21 cellular contexts compared by ENCODE assay signal in the genomic region with DNA sequence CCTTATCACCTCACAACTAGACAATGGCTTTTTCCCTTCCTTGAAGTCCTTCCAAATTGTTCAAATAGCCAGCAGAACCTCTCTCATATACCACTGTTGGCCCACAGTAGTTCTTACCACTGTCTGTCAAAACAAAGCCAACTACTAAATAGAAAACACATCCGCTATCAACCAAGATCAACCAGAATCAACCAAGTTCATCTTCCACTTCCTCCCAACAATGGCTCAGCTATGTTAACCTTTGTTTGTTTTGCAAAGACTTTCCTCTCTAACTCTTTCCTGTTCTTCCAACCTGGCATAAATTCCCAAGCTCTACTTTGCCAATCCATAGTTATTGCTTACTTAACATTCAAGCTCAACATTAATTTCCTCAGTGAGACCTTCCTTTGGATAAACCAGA. TPM values are rescaled to one million over a fixed set of nuclear protein-coding genes. Genes with fewer than 3 reads are reported as not detected.
DNase-seq lines count a peak whose midpoint lies in the region; ATAC-seq, FAIRE-seq and TF ChIP-seq lines count a peak whose summit lies in the region.
"Had no signal": no experiment of that assay in that cellular context is flagged by ENCODE, and none has a peak within 500 bp of the region (broad histone marks: within the 10 kb centered on the region; RNA-seq: fewer than 3 reads in every experiment).

No MANE protein-coding gene starts in this region.

- no peaks in the 10 kb centered on the region for H3K9me3 ChIP-seq in DND-41 (ENCODE audit: insufficient read depth, low read length, severe bottlenecking)
- H3K9me3 ChIP-seq in K562 (replicated peaks; ENCODE audit: control insufficient read depth, insufficient read depth, low read depth, low read length): no peaks in the 10 kb centered on the region
- H3K9me3 ChIP-seq in suprapubic skin: no peaks in the 10 kb centered on the region
- H3K9me3 ChIP-seq: Peyer's patch, SJSA1 had no signal

- intact Hi-C loops in K562 (cut with micrococcal nuclease): no loop called here

- H3K27ac ChIP-seq in DND-41 (ENCODE audit: low read length) (no peak overlapping the region), K562 (ENCODE audit: extremely low read depth, low read depth, low read length) (peak overlapping the region; percentile 22; the same call in 1 of the 3 replicates), epithelial cell of prostate (peak overlapping the region; percentile 22), mesendoderm (ENCODE audit: low read depth, low read length) (no peak overlapping the region), suprapubic skin (no peak overlapping the region)
- H3K27ac ChIP-seq: Peyer's patch, SJSA1 had no signal

- no peak overlapping the region for H4K8ac ChIP-seq in mesendoderm (ENCODE audit: low read depth, low read length)

- H3K56ac ChIP-seq in mesendoderm (ENCODE audit: low read length): no peak overlapping the region

- TF ChIP-seq POLR2A in K562 (conservative IDR thresholded peaks at IDR 0.05): no peak
- no peak for TF ChIP-seq POLR2A in suprapubic skin (IDR thresholded peaks at IDR 0.05)

- H2BK15ac ChIP-seq in mesendoderm (replicated peaks; ENCODE audit: low read depth): no peak overlapping the region

- H3K23ac ChIP-seq in mesendoderm (ENCODE audit: low read length): no peak overlapping the region

- H3K27ac Mint-ChIP-seq in HFFc6: peak overlapping the region; percentile 65
- H3K27ac Mint-ChIP-seq: CD8-positive, alpha-beta memory T cell had no signal

- H3K18ac ChIP-seq in mesendoderm (ENCODE audit: low read length): no peak overlapping the region

- H4K20me1 ChIP-seq in DND-41 (ENCODE audit: insufficient read depth, low read length): no peaks in the 10 kb centered on the region
- 0 out of 2 replicates have a peak, but pooled peaks cover 2% of the 10 kb centered on the region for H4K20me1 ChIP-seq in K562 (replicated peaks; ENCODE audit: control insufficient read depth, insufficient read depth, low read length)

- TF ChIP-seq CTCF in DND-41 (IDR thresholded peaks at IDR 0.05; ENCODE audit: borderline replicate concordance, extremely low read depth, low read length, poor library complexity, severe bottlenecking) (no peak), HFFc6 (IDR thresholded peaks at IDR 0.05) (no peak), K562 (IDR thresholded peaks at IDR 0.05 in 2 of 3, conservative IDR thresholded peaks at IDR 0.05 in 1 of 3; ENCODE audit: insufficient read depth in 2 of 3, low read depth in 1 of 3, low read length in 3 of 3) (no peak), suprapubic skin (IDR thresholded peaks at IDR 0.05) (no peak)

- CTCF ChIA-PET in K562 (lab: Yijun Ruan, JAX; ENCODE audit: low intra/inter-chr PET ratio): no interaction called here

- no peak for DNase-seq in DND-41
- no peak for DNase-seq in HFFc6
- DNase-seq in K562 (ENCODE audit: extremely low read depth in 1 of 4, low spot score in 3 of 4): no peak
- no peak for DNase-seq in epithelial cell of prostate (ENCODE audit: low read depth, low spot score)
- no peak for DNase-seq in urothelium cell line (ENCODE audit: low spot score)
- no peak for DNase-seq in mesendoderm
- no peak for DNase-seq in suprapubic skin (ENCODE audit: low spot score in 2 of 2)
- DNase-seq: C1 segment of cervical spinal cord; CD8-positive, alpha-beta memory T cell; DMS79; KG1; NCI-H1417 treated with DMSO at 0.1 percent for 48 hours; NCI-H2029 treated with DMSO at 0.1 percent for 48 hours; NCI-H2171 treated with DMSO at 0.1 percent for 48 hours; NCI-H446; NCI-H526 treated with DMSO at 0.1 percent for 48 hours; NK-92 treated with Interleukin-12 subunit alpha and Interleukin-12 subunit beta, amount 100 ng/mL, for 24 hours; Peyer's patch had no signal

- WGBS in K562 (ENCODE audit: insufficient coverage, low coverage, missing lambda C conversion rate): 86% methylated on average over 1 of the region's 1 CpG
- no CpG with 5 or more reads among the region's 1 CpG for WGBS in mesendoderm (ENCODE audit: extremely low coverage, insufficient coverage, low lambda C conversion rate)
- whole genome bisulfite sequencing in suprapubic skin: 90% methylated on average over 1 of the region's 1 CpG

- H3K4me2 ChIP-seq in DND-41 (ENCODE audit: insufficient read depth, low read length) (no peak overlapping the region), K562 (ENCODE audit: insufficient read depth, low read length) (no peak overlapping the region), mesendoderm (ENCODE audit: low read length) (no peak overlapping the region)

- TF ChIP-seq EP300 in K562 (IDR thresholded peaks at IDR 0.05; ENCODE audit: low read length) (no peak), suprapubic skin (IDR thresholded peaks at IDR 0.05) (no peak)

- H3K4me1 ChIP-seq in DND-41 (ENCODE audit: insufficient read depth, low read length) (peaks cover 7% of the 10 kb centered on the region; the same call in 1 of the 2 replicates), K562 (replicated peaks in 1 of 2; ENCODE audit: control insufficient read depth in 2 of 2, insufficient read depth in 2 of 2, low read length in 2 of 2) (peaks cover 3 to 40% of the 10 kb centered on the region in 2 experiments; a peak in 3 of 5 replicates), mesendoderm (ENCODE audit: control insufficient read depth, low read depth, low read length) (peaks cover 4% of the 10 kb centered on the region), suprapubic skin (peaks cover 21% of the 10 kb centered on the region)

- H3K9me3 Mint-ChIP-seq in HFFc6: no peaks in the 10 kb centered on the region
- H3K9me3 Mint-ChIP-seq: CD8-positive, alpha-beta memory T cell had no signal

- H3K27me3 ChIP-seq in DND-41 (ENCODE audit: insufficient read depth, low read length, poor library complexity) (no peaks in the 10 kb centered on the region), K562 (ENCODE audit: control insufficient read depth in 2 of 2, insufficient read depth in 2 of 2, low read length in 2 of 2) (no peaks in the 10 kb centered on the region), mesendoderm (ENCODE audit: insufficient read depth, low read length, poor library complexity) (no peaks in the 10 kb centered on the region), suprapubic skin (no peaks in the 10 kb centered on the region)
- H3K27me3 ChIP-seq: Peyer's patch, SJSA1 had no signal

- no peaks in the 10 kb centered on the region for H3K9me1 ChIP-seq in K562 (ENCODE audit: control insufficient read depth, insufficient read depth, low read length)

- 0 out of 2 replicates have a peak overlapping the region, but pooled peaks have one; percentile 2 for H2AFZ ChIP-seq in DND-41 (ENCODE audit: low read depth, low read length)
- no peak overlapping the region for H2AFZ ChIP-seq in K562 (ENCODE audit: low read depth, low read length)

- FAIRE-seq in K562 (lab: Jason Lieb, UNC) (no peak), urothelium cell line (lab: Jason Lieb, UNC) (no peak)

- no peaks in the 10 kb centered on the region for H3K36me3 ChIP-seq in DND-41 (ENCODE audit: insufficient read depth, low read length)
- H3K36me3 ChIP-seq in K562 (ENCODE audit: control insufficient read depth, insufficient read depth, low read length): no peaks in the 10 kb centered on the region
- no peaks in the 10 kb centered on the region for H3K36me3 ChIP-seq in mesendoderm (ENCODE audit: control insufficient read depth, insufficient read depth, low read length)
- H3K36me3 ChIP-seq in suprapubic skin: no peaks in the 10 kb centered on the region
- H3K36me3 ChIP-seq: Peyer's patch had no signal

- H3K4me3 Mint-ChIP-seq in HFFc6: peak overlapping the region; percentile 39
- H3K4me3 Mint-ChIP-seq: CD8-positive, alpha-beta memory T cell had no signal

- H2AK5ac ChIP-seq in mesendoderm (ENCODE audit: low read length): no peak overlapping the region

- POLR2A ChIA-PET in K562 (lab: Yijun Ruan, JAX): interaction anchor here (0.6 to 2.2 kb wide), 3 partner anchors 9 to 12 kb away, joined by 3 to 7 read pairs (median 4); no protein-coding TSS in a partner anchor

- in situ Hi-C loops in K562 (cut with MboI): no loop called here

- peaks cover 58% of the 10 kb centered on the region for H3K36me3 Mint-ChIP-seq in HFFc6 (ENCODE audit: low read depth)

- no peak overlapping the region for H2BK5ac ChIP-seq in mesendoderm (ENCODE audit: low read length)

- no peak overlapping the region for H3K4ac ChIP-seq in mesendoderm (ENCODE audit: low read depth, low read length)

- H3K79me1 ChIP-seq in mesendoderm (ENCODE audit: low read length): peaks cover 9% of the 10 kb centered on the region

- H3K9ac ChIP-seq in DND-41 (ENCODE audit: low read depth, low read length) (no peak overlapping the region), K562 (ENCODE audit: insufficient read depth in 1 of 2, low read depth in 2 of 2, low read length in 2 of 2) (no peak overlapping the region), mesendoderm (ENCODE audit: low read length) (no peak overlapping the region)

- no peak for TF ChIP-seq RAD21 in K562 (CRISPR knock-in tag; conservative IDR thresholded peaks at IDR 0.05 in 1 of 2, IDR thresholded peaks at IDR 0.05 in 1 of 2)

- peaks cover 83% of the 10 kb centered on the region for H3K4me1 Mint-ChIP-seq in HFFc6 (ENCODE audit: low read depth)

- H3K4me3 ChIP-seq in DND-41 (ENCODE audit: low read depth in 1 of 2, low read length in 2 of 2) (no peak overlapping the region), K562 (no peak overlapping the region), mesendoderm (ENCODE audit: low read length) (no peak overlapping the region), suprapubic skin (no peak overlapping the region)
- H3K4me3 ChIP-seq: Peyer's patch, SJSA1 had no signal

- H2BK120ac ChIP-seq in mesendoderm (ENCODE audit: low read depth, low read length): no peak overlapping the region

- ATAC-seq in DND-41 (ENCODE audit: insufficient read depth, low read depth): no peak
- ATAC-seq in K562: no peak
- ATAC-seq in HG02763 (IDR thresholded peaks at IDR 0.05; ENCODE audit: unreplicated experiment): no peak
- ATAC-seq: HCT116 had no signal

- H3K27me3 Mint-ChIP-seq in HFFc6 (ENCODE audit: insufficient read depth): no peaks in the 10 kb centered on the region; the same call in 1 of the 2 replicates
- H3K27me3 Mint-ChIP-seq: CD8-positive, alpha-beta memory T cell had no signal

- H3K79me2 ChIP-seq in DND-41 (ENCODE audit: insufficient read depth, low read length) (no peaks in the 10 kb centered on the region), K562 (ENCODE audit: control insufficient read depth, insufficient read depth, low read length) (peaks cover 72% of the 10 kb centered on the region), mesendoderm (ENCODE audit: control insufficient read depth, insufficient read depth, low read length) (peaks cover 21% of the 10 kb centered on the region)

- BruUV-seq in K562 (replicated peaks; lab: Mats Ljungman, UMichigan): no TSS peak

- H4K5ac ChIP-seq in mesendoderm (ENCODE audit: low read length): no peak overlapping the region

RNA-seq across cellular contexts. Expression of gene ELL2, which starts 15.2 kb away (rescaled TPM):
- 100 to 1,000 TPM; 346 to 505 (median 380) TPM for total RNA-seq in HFFc6 (2021; fragmentation: NEBNext Ultra II Directional; extraction: Animal tissue kit (Norgen Biotek cat#: 25700))
- total RNA-seq in K562 (2011; cell fraction: chromatin; rRNA removed; ENCODE audit: low replicate concordance): 31.2 and 65.3 TPM in 2 replicates
- total RNA-seq in K562 (2011; cell fraction: nucleolus; rRNA removed): 11.2 and 15.0 TPM in 2 replicates
- 29.9 and 45.8 TPM in 2 replicates for total RNA-seq in K562 (2011; cell fraction: nucleoplasm; rRNA removed)
- total RNA-seq in K562 (2014; rRNA removed): 14.0 and 18.3 TPM in 2 replicates
- 14.7 and 17.1 TPM in 2 replicates for total RNA-seq in K562 (2014; rRNA removed; fragmentation: Illumina TruSeq; extraction: Trizol)
- 10.1 and 12.5 TPM in 2 replicates for total RNA-seq in K562 (2015; rRNA removed; fragmentation: Illumina TruSeq; extraction: Trizol)
- 16.2 and 23.1 TPM in 2 replicates for total RNA-seq in K562 (2021)
- polyA plus RNA-seq in K562 (2011; rRNA removed): 11.1 and 16.3 TPM in 2 replicates
- 4.0 and 4.7 TPM in 2 replicates for polyA plus RNA-seq in K562 (2011; cell fraction: cytosol; rRNA removed)
- polyA plus RNA-seq in K562 (2011; cell fraction: nucleus; rRNA removed): 13.8 and 14.7 TPM in 2 replicates
- 8.3 and 11.9 TPM in 2 replicates for polyA plus RNA-seq in K562 (2012)
- polyA plus RNA-seq in K562 (2014; fragmentation: Illumina TruSeq; extraction: Trizol): 11.4 and 14.5 TPM in 2 replicates
- polyA plus RNA-seq in K562 (2014; fragmentation: Nextera tagmentation; extraction: Ambion mirVana): 1 to 10 TPM; 4.3 to 6.8 TPM
- polyA plus RNA-seq in K562 (2014; rRNA removed): 9.0 and 14.6 TPM in 2 replicates
- 21.9 and 28.0 TPM in 2 replicates for polyA minus RNA-seq in K562 (2011; rRNA and poly(A)+ RNA removed)
- 4.8 and 11.7 TPM in 2 replicates for polyA minus RNA-seq in K562 (2011; cell fraction: cytosol; rRNA and poly(A)+ RNA removed)
- polyA minus RNA-seq in K562 (2011; cell fraction: nucleus; rRNA and poly(A)+ RNA removed): 21.4 and 33.0 TPM in 2 replicates
- 43.9 TPM for polyA plus RNA-seq in mesendoderm (2013, experiment 1 of 2)
- 43.6 TPM for polyA plus RNA-seq in mesendoderm (2013, experiment 2 of 2)
- total RNA-seq in suprapubic skin: 100 to 1,000 TPM in 2 of 4 donors, 10 to 100 TPM in 2; 58.2 to 128 (median 95.0) TPM

Comparison
In these comparisons a context has a peak if more than half of its experiments do, and no peak if none do; other contexts are left out.
1. H3K27ac ChIP-seq: peak in K562 (single experiment) and epithelial cell of prostate (single experiment); none in DND-41 (single experiment), mesendoderm (single experiment) and suprapubic skin (single experiment).